In genomic region chr4:156873776-156874175, GRCh38 we compare ENCODE assay signal across 28 cellular contexts.
"Had no signal": no experiment of that assay in that cellular context is flagged by ENCODE, and none has a peak within 500 bp of the region (broad histone marks: within the 10 kb centered on the region; RNA-seq: fewer than 3 reads in every experiment).

No MANE protein-coding gene starts in this region.

- H3K4me3 Mint-ChIP-seq: dendritic cell treated with granulocyte-macrophage colony-stimulating factor and Interleukin-4, amounts not matched to agents 40 ng/mL and 50 ng/mL, for 4 days; effector memory CD8-positive, alpha-beta T cell; endodermal cell; immature natural killer cell; mesothelial cell of epicardium had no signal

- H3K27me3 ChIP-seq: colonic mucosa, esophagus squamous epithelium, gastrocnemius medialis, heart right ventricle, left lung had no signal

- H3K27ac Mint-ChIP-seq: dendritic cell treated with granulocyte-macrophage colony-stimulating factor and Interleukin-4, amounts not matched to agents 40 ng/mL and 50 ng/mL, for 4 days; effector memory CD8-positive, alpha-beta T cell; endodermal cell; immature natural killer cell; mesothelial cell of epicardium had no signal

- H3K27ac ChIP-seq: colonic mucosa, epithelial cell of prostate, esophagus squamous epithelium, gastrocnemius medialis, heart right ventricle, left lung, lower lobe of right lung had no signal

- H3K4me3 ChIP-seq: colonic mucosa, esophagus squamous epithelium, gastrocnemius medialis, heart right ventricle, left lung, lower lobe of right lung, mucosa of descending colon had no signal

- H3K27me3 Mint-ChIP-seq: dendritic cell treated with granulocyte-macrophage colony-stimulating factor and Interleukin-4, amounts not matched to agents 40 ng/mL and 50 ng/mL, for 4 days; effector memory CD8-positive, alpha-beta T cell had no signal

- ATAC-seq: effector memory CD8-positive, alpha-beta T cell; esophagus mucosa; gastrocnemius medialis; heart right ventricle; left cardiac atrium; left lung; left ventricle myocardium superior; lower lobe of right lung; mucosa of descending colon had no signal

- H3K36me3 ChIP-seq: colonic mucosa, esophagus squamous epithelium, gastrocnemius medialis, heart right ventricle, left lung, lower lobe of right lung had no signal

- H3K4me1 Mint-ChIP-seq: endodermal cell, immature natural killer cell had no signal

- H3K36me3 Mint-ChIP-seq: immature natural killer cell, mesothelial cell of epicardium had no signal

- H3K4me1 ChIP-seq: colonic mucosa, esophagus squamous epithelium, gastrocnemius medialis, heart right ventricle, left lung, lower lobe of right lung had no signal

- H3K9me3 ChIP-seq: colonic mucosa, esophagus squamous epithelium, gastrocnemius medialis, heart right ventricle, left lung, lower lobe of right lung, mucosa of descending colon had no signal

- DNase-seq: colonic mucosa; cortex of kidney; effector CD8-positive, alpha-beta T cell; effector memory CD8-positive, alpha-beta T cell; endodermal cell; erythroblast; esophagus squamous epithelium; foreskin fibroblast; foreskin melanocyte; gastrocnemius medialis; glutamatergic neuron; head of caudate nucleus; heart right ventricle; hippocampal formation; immature natural killer cell; islet precursor cell; kidney; kidney glomerular epithelial cell; left cardiac atrium; left lung; left ventricle myocardium superior; lower lobe of right lung; mesenchymal stem cell; mucosa of descending colon had no signal

- H3K9me3 Mint-ChIP-seq: dendritic cell treated with granulocyte-macrophage colony-stimulating factor and Interleukin-4, amounts not matched to agents 40 ng/mL and 50 ng/mL, for 4 days; endodermal cell; mesothelial cell of epicardium had no signal
